Comparison of ENCODE assay signal across 9 cellular contexts in genomic region chr16:56481468-56482112, GRCh38. TPM values are rescaled to one million over a fixed set of nuclear protein-coding genes. Genes with fewer than 3 reads are reported as not detected.
A peak's percentile ranks its signal among the peaks of the same experiment; 100 is the strongest.
DNase-seq lines count a peak whose midpoint lies in the region; FAIRE-seq and TF ChIP-seq lines count a peak whose summit lies in the region.
"Had no signal": no experiment of that assay in that cellular context is flagged by ENCODE, and none has a peak within 500 bp of the region (broad histone marks: within the 10 kb centered on the region; RNA-seq: fewer than 3 reads in every experiment).

No MANE protein-coding gene starts in this region.

- no peak for DNase-seq in activated naive CD8-positive, alpha-beta T cell treated with anti-CD3 and anti-CD28 coated beads for 36 hours
- DNase-seq in brain microvascular endothelial cell (peak; percentile 12), small intestine (no peak), erythroblast (lab: John Stamatoyannopoulos, UW) (no peak)
- DNase-seq: activated naive CD4-positive, alpha-beta T cell treated with anti-CD3 and anti-CD28 coated beads, Interleukin-2, amount 10 ng/mL, durations not matched to agents 7 days and 5 days; midbrain; SIG-M5 had no signal

- no peak overlapping the region for H3K4me3 ChIP-seq in brain microvascular endothelial cell (ENCODE audit: low read depth, low read length)
- H3K4me3 ChIP-seq in skeletal muscle tissue (ENCODE audit: low read length in 3 of 3) = no peak overlapping the region
- no peak overlapping the region for H3K4me3 ChIP-seq in small intestine (ENCODE audit: low read depth in 1 of 2, low read length in 2 of 2)

- H3K4me1 Mint-ChIP-seq in activated naive CD8-positive, alpha-beta T cell (ENCODE audit: low read depth) = peaks cover 11% of the 10 kb centered on the region
- H3K4me1 Mint-ChIP-seq in activated naive CD8-positive, alpha-beta T cell treated with anti-CD3 and anti-CD28 coated beads for 36 hours = peaks cover 38% of the 10 kb centered on the region

- H3K36me3 Mint-ChIP-seq in activated naive CD8-positive, alpha-beta T cell = peaks cover 16% of the 10 kb centered on the region
- peaks cover 30% of the 10 kb centered on the region for H3K36me3 Mint-ChIP-seq in activated naive CD8-positive, alpha-beta T cell treated with anti-CD3 and anti-CD28 coated beads for 36 hours

- peak overlapping the region; percentile 3 for H3K27ac Mint-ChIP-seq in activated naive CD8-positive, alpha-beta T cell
- no peak overlapping the region for H3K27ac Mint-ChIP-seq in activated naive CD8-positive, alpha-beta T cell treated with anti-CD3 and anti-CD28 coated beads for 36 hours

- H3K9ac ChIP-seq in skeletal muscle tissue (ENCODE audit: low read depth in 1 of 3, low read length in 3 of 3) = no peak overlapping the region

- in situ Hi-C loops in brain microvascular endothelial cell (cut with HindIII; ENCODE audit: low pct_ligation_motif_present, low sequenced_read_pairs) = no loop called here

- H3K36me3 ChIP-seq in brain microvascular endothelial cell (replicated peaks) (peaks cover 27% of the 10 kb centered on the region), skeletal muscle tissue (ENCODE audit: control insufficient read depth in 3 of 3, insufficient read depth in 3 of 3, low read length in 3 of 3) (peaks cover 10 to 30% (median 25%) of the 10 kb centered on the region in 3 donors), small intestine (ENCODE audit: control insufficient read depth in 2 of 2, insufficient read depth in 2 of 2, low read length in 2 of 2) (peaks cover 0 to 7% of the 10 kb centered on the region in 2 donors)

- TF ChIP-seq CTCF in brain microvascular endothelial cell (IDR thresholded peaks at IDR 0.05; ENCODE audit: low read depth, low read length, missing control alignments) = no peak

- no peak for FAIRE-seq in small intestine (lab: Jason Lieb, UNC)

- no peaks in the 10 kb centered on the region for H3K9me3 Mint-ChIP-seq in activated naive CD8-positive, alpha-beta T cell (ENCODE audit: low read depth)
- H3K9me3 Mint-ChIP-seq in activated naive CD8-positive, alpha-beta T cell treated with anti-CD3 and anti-CD28 coated beads for 36 hours = peaks cover 2% of the 10 kb centered on the region
- H3K9me3 Mint-ChIP-seq: activated naive CD4-positive, alpha-beta T cell treated with anti-CD3 and anti-CD28 coated beads, Interleukin-2, amount 10 ng/mL, durations not matched to agents 7 days and 5 days had no signal

- H3K27me3 ChIP-seq in brain microvascular endothelial cell (replicated peaks) = no peaks in the 10 kb centered on the region
- H3K27me3 ChIP-seq in skeletal muscle tissue (ENCODE audit: control insufficient read depth in 3 of 3, insufficient read depth in 3 of 3, low read length in 3 of 3) = no peaks in the 10 kb centered on the region
- no peaks in the 10 kb centered on the region for H3K27me3 ChIP-seq in small intestine (ENCODE audit: control insufficient read depth in 2 of 2, insufficient read depth in 2 of 2, low read length in 2 of 2)

- peaks cover 4 to 30% (median 27%) of the 10 kb centered on the region in 3 donors for H3K4me1 ChIP-seq in skeletal muscle tissue (ENCODE audit: control insufficient read depth in 3 of 3, insufficient read depth in 3 of 3, low read length in 3 of 3)
- H3K4me1 ChIP-seq in small intestine (ENCODE audit: control insufficient read depth in 2 of 2, insufficient read depth in 1 of 2, low read depth in 1 of 2, low read length in 1 of 2) = no peaks in the 10 kb centered on the region

- H3K27ac ChIP-seq in brain microvascular endothelial cell = no peak overlapping the region
- H3K27ac ChIP-seq in skeletal muscle tissue (ENCODE audit: low read depth, low read length) = peak overlapping the region; percentile 43
- H3K27ac ChIP-seq in small intestine (ENCODE audit: low read depth in 1 of 2, low read length in 1 of 2) = no peak overlapping the region

- H3K27me3 Mint-ChIP-seq in activated naive CD8-positive, alpha-beta T cell = no peaks in the 10 kb centered on the region
- H3K27me3 Mint-ChIP-seq in activated naive CD8-positive, alpha-beta T cell treated with anti-CD3 and anti-CD28 coated beads for 36 hours = no peaks in the 10 kb centered on the region
- H3K27me3 Mint-ChIP-seq: activated naive CD4-positive, alpha-beta T cell treated with anti-CD3 and anti-CD28 coated beads, Interleukin-2, amount 10 ng/mL, durations not matched to agents 7 days and 5 days had no signal

- no peak overlapping the region for H3K4me3 Mint-ChIP-seq in activated naive CD8-positive, alpha-beta T cell
- H3K4me3 Mint-ChIP-seq in activated naive CD8-positive, alpha-beta T cell treated with anti-CD3 and anti-CD28 coated beads for 36 hours = no peak overlapping the region
- H3K4me3 Mint-ChIP-seq: activated naive CD4-positive, alpha-beta T cell treated with anti-CD3 and anti-CD28 coated beads, Interleukin-2, amount 10 ng/mL, durations not matched to agents 7 days and 5 days had no signal

- 97 to 98% (median 97%) methylated on average over 2 of the region's 2 CpGs for WGBS in small intestine, 3 donors

- TF ChIP-seq POLR2A in erythroblast (IDR thresholded peaks at IDR 0.05; ENCODE audit: low read length) = no peak

- H3K9me3 ChIP-seq in skeletal muscle tissue (ENCODE audit: control insufficient read depth in 3 of 3, low read length in 3 of 3) (no peaks in the 10 kb centered on the region), small intestine (ENCODE audit: control insufficient read depth, low read depth) (no peaks in the 10 kb centered on the region)

RNA-seq across cellular contexts. Expression of gene OGFOD1, which starts 30.2 kb away (rescaled TPM):
- 10 to 100 TPM; 76.6 to 78.5 TPM for total RNA-seq in activated naive CD8-positive, alpha-beta T cell treated with anti-CD3 and anti-CD28 coated beads for 36 hours
- total RNA-seq in skeletal muscle tissue = 21.4 TPM
- 10 to 100 TPM in 1 of 3 donors, 1 to 10 TPM in 2; 5.9 to 16.9 (median 7.2) TPM for polyA plus RNA-seq in small intestine

RNA-seq across cellular contexts. Expression of gene NUDT21, which starts 30.5 kb away (rescaled TPM):
- total RNA-seq in activated naive CD8-positive, alpha-beta T cell treated with anti-CD3 and anti-CD28 coated beads for 36 hours = 100 to 1,000 TPM; 319 to 323 TPM
- 54.8 TPM for total RNA-seq in skeletal muscle tissue
- 10 to 100 TPM; 27.5 to 52.4 (median 49.6) TPM for polyA plus RNA-seq in small intestine

RNA-seq across cellular contexts. Expression of gene BBS2, which starts 38.2 kb away (rescaled TPM):
- 1 to 10 TPM; 9.3 to 9.6 TPM for total RNA-seq in activated naive CD8-positive, alpha-beta T cell treated with anti-CD3 and anti-CD28 coated beads for 36 hours
- total RNA-seq in skeletal muscle tissue = 86.1 TPM
- polyA plus RNA-seq in small intestine = 10 to 100 TPM; 14.3 to 22.1 (median 17.8) TPM

RNA-seq across cellular contexts. Expression of gene AMFR, which starts 56.2 kb away (rescaled TPM):
- total RNA-seq in activated naive CD8-positive, alpha-beta T cell treated with anti-CD3 and anti-CD28 coated beads for 36 hours = 10 to 100 TPM; 45.0 to 45.1 TPM
- 130 TPM for total RNA-seq in skeletal muscle tissue
- polyA plus RNA-seq in small intestine = 10 to 100 TPM; 55.9 to 75.1 (median 65.8) TPM
